In the genomic region with DNA sequence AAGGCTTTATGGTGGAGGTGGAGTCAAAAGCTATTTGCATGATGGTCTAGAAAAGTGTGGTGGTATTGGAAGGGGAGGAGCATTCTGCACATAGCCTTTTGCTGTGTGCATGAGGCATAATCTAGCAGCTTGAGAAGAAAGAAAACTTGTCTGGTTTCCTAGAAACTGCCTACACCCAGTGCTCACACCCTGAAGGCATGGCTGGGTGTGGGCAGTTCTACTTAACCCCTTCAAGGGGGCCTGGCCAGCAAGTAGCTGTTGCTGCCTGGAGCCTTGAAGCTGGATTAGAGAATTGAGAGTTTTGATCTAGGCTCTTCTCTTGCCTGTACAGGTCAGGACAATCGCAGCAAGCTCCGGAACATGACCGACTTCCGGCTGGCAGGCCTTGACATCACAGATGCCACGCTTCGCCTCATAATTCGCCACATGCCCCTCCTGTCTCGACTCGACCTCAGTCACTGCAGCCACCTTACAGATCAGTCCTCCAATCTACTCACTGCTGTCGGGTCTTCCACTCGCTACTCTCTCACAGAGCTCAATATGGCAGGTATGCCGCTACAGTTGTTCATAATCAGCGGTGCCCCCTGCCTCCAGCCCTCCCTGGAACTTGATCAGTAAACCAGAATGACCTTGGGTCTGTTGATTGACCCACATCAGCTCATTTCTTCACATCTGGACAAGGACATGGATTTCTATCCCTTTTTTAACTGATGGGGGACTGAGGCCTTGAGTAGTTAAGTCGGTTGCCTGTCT, we compare ENCODE assay signal across 12 cellular contexts. TPM values are rescaled to one million over a fixed set of nuclear protein-coding genes. Genes with fewer than 3 reads are reported as not detected.
DNase-seq lines count a peak whose midpoint lies in the region; ATAC-seq and TF ChIP-seq lines count a peak whose summit lies in the region.
"Had no signal": no experiment of that assay in that cellular context is flagged by ENCODE, and none has a peak within 500 bp of the region (broad histone marks: within the 10 kb centered on the region; RNA-seq: fewer than 3 reads in every experiment).

No MANE protein-coding gene starts in this region.

- no peaks in the 10 kb centered on the region for H3K9me3 Mint-ChIP-seq in activated T-cell treated with anti-CD3 and anti-CD28 coated beads, Interleukin-2, amount 50 U/mL, for 4 hours
- no peaks in the 10 kb centered on the region for H3K9me3 Mint-ChIP-seq in activated T-helper 2 cell treated with anti-CD3 and anti-CD28 coated beads, Interferon-gamma antibody, Interleukin-2, Interleukin-4, amounts not matched to agents 10 μg/mL and 5 μg/mL and 100 μg/mL, durations not matched to agents 14 hours and 24 hours and 36 hours

- peaks cover 18% of the 10 kb centered on the region for H3K36me3 ChIP-seq in smooth muscle cell (ENCODE audit: low read depth)

- intact Hi-C loops in activated T-helper 2 cell treated with anti-CD3 and anti-CD28 coated beads, Interferon-gamma antibody, Interleukin-2, Interleukin-4, amounts not matched to agents 10 μg/mL and 5 μg/mL and 100 μg/mL, durations not matched to agents 14 hours and 24 hours and 36 hours (cut with micrococcal nuclease), result no loop called here
- intact Hi-C loops in posterior vena cava (cut with DNase I), result no loop called here

- WGBS in smooth muscle cell (ENCODE audit: low lambda C conversion rate), result 93% methylated on average over 10 of the region's 14 CpGs

- H3K27ac Mint-ChIP-seq in activated T-helper 2 cell treated with anti-CD3 and anti-CD28 coated beads, Interferon-gamma antibody, Interleukin-2, Interleukin-4, amounts not matched to agents 10 μg/mL and 5 μg/mL and 100 μg/mL, durations not matched to agents 14 hours and 24 hours and 36 hours, result peak overlapping the region; percentile 7

- peaks cover 27% of the 10 kb centered on the region for H3F3A ChIP-seq in smooth muscle cell (ENCODE audit: low read depth)

- no peak overlapping the region for H3K4me3 ChIP-seq in smooth muscle cell
- H3K4me3 ChIP-seq: ascending aorta, SJCRH30 had no signal

- H3K9ac ChIP-seq in smooth muscle cell (ENCODE audit: low read depth), result no peak overlapping the region

- DNase-seq in activated T-cell treated with anti-CD3 and anti-CD28 coated beads, Interleukin-2, amount 50 U/mL, for 4 hours, result no peak
- no peak for DNase-seq in activated T-cell treated with anti-CD3 and anti-CD28 coated beads, Interleukin-2, amount 50 U/mL, for 1 hour
- no peak for DNase-seq in activated T-helper 2 cell treated with anti-CD3 and anti-CD28 coated beads, Interferon-gamma antibody, Interleukin-2, Interleukin-4, amounts not matched to agents 10 μg/mL and 5 μg/mL and 100 μg/mL, durations not matched to agents 14 hours and 24 hours and 36 hours (ENCODE audit: low spot score)
- DNase-seq in foreskin melanocyte (peak; percentile 91), smooth muscle cell (lab: John Stamatoyannopoulos, UW; ENCODE audit: unreplicated experiment) (no peak), NCI-H2171 (lab: John Stamatoyannopoulos, UW) (no peak), posterior vena cava (ENCODE audit: low spot score) (no peak)
- DNase-seq: activated CD4-positive, alpha-beta T cell treated with anti-CD3 and anti-CD28 coated beads for 4 hours; NCI-H510A; SJCRH30 had no signal

- peak overlapping the region; percentile 22 for H3K4me3 Mint-ChIP-seq in activated T-cell treated with anti-CD3 and anti-CD28 coated beads, Interleukin-2, amount 50 U/mL, for 4 hours
- no peak overlapping the region for H3K4me3 Mint-ChIP-seq in activated T-helper 2 cell treated with anti-CD3 and anti-CD28 coated beads, Interferon-gamma antibody, Interleukin-2, Interleukin-4, amounts not matched to agents 10 μg/mL and 5 μg/mL and 100 μg/mL, durations not matched to agents 14 hours and 24 hours and 36 hours (ENCODE audit: low read depth)

- no peaks in the 10 kb centered on the region for H3K79me2 ChIP-seq in smooth muscle cell (ENCODE audit: low read depth)

- H3K9me3 ChIP-seq in smooth muscle cell (replicated peaks; ENCODE audit: low read depth), result no peaks in the 10 kb centered on the region
- H3K9me3 ChIP-seq: ascending aorta, SJCRH30 had no signal

- H3K4me2 ChIP-seq in smooth muscle cell, result no peak overlapping the region

- H3K4me1 Mint-ChIP-seq in activated T-cell treated with anti-CD3 and anti-CD28 coated beads, Interleukin-2, amount 50 U/mL, for 4 hours (ENCODE audit: low read depth), result peaks cover 37% of the 10 kb centered on the region
- peaks cover 26% of the 10 kb centered on the region for H3K4me1 Mint-ChIP-seq in activated T-helper 2 cell treated with anti-CD3 and anti-CD28 coated beads, Interferon-gamma antibody, Interleukin-2, Interleukin-4, amounts not matched to agents 10 μg/mL and 5 μg/mL and 100 μg/mL, durations not matched to agents 14 hours and 24 hours and 36 hours (ENCODE audit: low read depth)

- H3K4me1 ChIP-seq in smooth muscle cell (ENCODE audit: low read depth), result no peaks in the 10 kb centered on the region
- H3K4me1 ChIP-seq: ascending aorta, SJCRH30 had no signal

- H4K20me1 ChIP-seq in smooth muscle cell (ENCODE audit: low read depth), result peaks cover 32% of the 10 kb centered on the region

- H3K36me3 Mint-ChIP-seq in activated T-cell treated with anti-CD3 and anti-CD28 coated beads, Interleukin-2, amount 50 U/mL, for 4 hours (ENCODE audit: insufficient read depth), result peaks cover 54% of the 10 kb centered on the region
- H3K36me3 Mint-ChIP-seq in activated T-helper 2 cell treated with anti-CD3 and anti-CD28 coated beads, Interferon-gamma antibody, Interleukin-2, Interleukin-4, amounts not matched to agents 10 μg/mL and 5 μg/mL and 100 μg/mL, durations not matched to agents 14 hours and 24 hours and 36 hours (ENCODE audit: low read depth), result peaks cover 87% of the 10 kb centered on the region

- H2AFZ ChIP-seq in smooth muscle cell (ENCODE audit: low read depth), result no peak overlapping the region

- no peaks in the 10 kb centered on the region for H3K27me3 Mint-ChIP-seq in activated T-cell treated with anti-CD3 and anti-CD28 coated beads, Interleukin-2, amount 50 U/mL, for 4 hours (ENCODE audit: low read depth)
- H3K27me3 Mint-ChIP-seq in activated T-helper 2 cell treated with anti-CD3 and anti-CD28 coated beads, Interferon-gamma antibody, Interleukin-2, Interleukin-4, amounts not matched to agents 10 μg/mL and 5 μg/mL and 100 μg/mL, durations not matched to agents 14 hours and 24 hours and 36 hours (ENCODE audit: low read depth), result no peaks in the 10 kb centered on the region

- no peak for TF ChIP-seq CTCF in smooth muscle cell (IDR thresholded peaks at IDR 0.05; ENCODE audit: borderline replicate concordance, insufficient read depth, poor library complexity, severe bottlenecking)

- peak in 1 of 2 donors; percentile 56 for ATAC-seq in activated T-cell treated with anti-CD3 and anti-CD28 coated beads, Interleukin-2, amount 50 U/mL, for 4 hours
- ATAC-seq in GM18907 (IDR thresholded peaks at IDR 0.05; ENCODE audit: unreplicated experiment), result no peak

- H3K27ac ChIP-seq in smooth muscle cell (ENCODE audit: low read depth), result peak overlapping the region; percentile 30
- H3K27ac ChIP-seq: ascending aorta, SJCRH30 had no signal

- H3K27me3 ChIP-seq in smooth muscle cell (ENCODE audit: low read depth), result no peaks in the 10 kb centered on the region
- H3K27me3 ChIP-seq: ascending aorta, SJCRH30 had no signal

RNA-seq across cellular contexts. Expression of a gene that starts 12.2 kb away (rescaled TPM):
- 100 to 1,000 TPM; 152 to 172 (median 171) TPM for total RNA-seq in activated T-cell treated with anti-CD3 and anti-CD28 coated beads, Interleukin-2, amount 50 U/mL, for 4 hours
- total RNA-seq in activated T-helper 2 cell treated with anti-CD3 and anti-CD28 coated beads, Interferon-gamma antibody, Interleukin-2, Interleukin-4, amounts not matched to agents 10 μg/mL and 5 μg/mL and 100 μg/mL, durations not matched to agents 14 hours and 24 hours and 36 hours, result 282 and 287 TPM in 2 replicates
- total RNA-seq in smooth muscle cell (18.5 and 22.2 TPM in 2 replicates), posterior vena cava (10 to 100 TPM; 50.4 to 58.2 TPM)
- 38.9 and 42.5 TPM in 2 replicates for polyA plus RNA-seq in smooth muscle cell

RNA-seq across cellular contexts. Expression of a gene that starts 35.1 kb away (rescaled TPM):
- total RNA-seq in activated T-cell treated with anti-CD3 and anti-CD28 coated beads, Interleukin-2, amount 50 U/mL, for 4 hours, result 10 to 100 TPM; 67.7 to 75.4 (median 69.8) TPM
- 119 and 135 TPM in 2 replicates for total RNA-seq in activated T-helper 2 cell treated with anti-CD3 and anti-CD28 coated beads, Interferon-gamma antibody, Interleukin-2, Interleukin-4, amounts not matched to agents 10 μg/mL and 5 μg/mL and 100 μg/mL, durations not matched to agents 14 hours and 24 hours and 36 hours
- total RNA-seq in smooth muscle cell (29.3 and 34.7 TPM in 2 replicates), posterior vena cava (10 to 100 TPM; 40.7 to 42.8 TPM)
- 52.0 and 63.2 TPM in 2 replicates for polyA plus RNA-seq in smooth muscle cell

RNA-seq across cellular contexts. Expression of a gene that starts 49.3 kb away (rescaled TPM):
- total RNA-seq in activated T-cell treated with anti-CD3 and anti-CD28 coated beads, Interleukin-2, amount 50 U/mL, for 4 hours, result 1 to 10 TPM; 4.8 to 7.2 (median 6.6) TPM
- 12.1 and 16.2 TPM in 2 replicates for total RNA-seq in activated T-helper 2 cell treated with anti-CD3 and anti-CD28 coated beads, Interferon-gamma antibody, Interleukin-2, Interleukin-4, amounts not matched to agents 10 μg/mL and 5 μg/mL and 100 μg/mL, durations not matched to agents 14 hours and 24 hours and 36 hours
- total RNA-seq in smooth muscle cell, result 14.9 and 23.9 TPM in 2 replicates
- polyA plus RNA-seq in smooth muscle cell, result 29.3 and 47.5 TPM in 2 replicates
- total RNA-seq in posterior vena cava, result 10 to 100 TPM; 23.5 to 26.2 TPM
